Comparison of ENCODE assay signal across 9 cellular contexts in the genomic region with DNA sequence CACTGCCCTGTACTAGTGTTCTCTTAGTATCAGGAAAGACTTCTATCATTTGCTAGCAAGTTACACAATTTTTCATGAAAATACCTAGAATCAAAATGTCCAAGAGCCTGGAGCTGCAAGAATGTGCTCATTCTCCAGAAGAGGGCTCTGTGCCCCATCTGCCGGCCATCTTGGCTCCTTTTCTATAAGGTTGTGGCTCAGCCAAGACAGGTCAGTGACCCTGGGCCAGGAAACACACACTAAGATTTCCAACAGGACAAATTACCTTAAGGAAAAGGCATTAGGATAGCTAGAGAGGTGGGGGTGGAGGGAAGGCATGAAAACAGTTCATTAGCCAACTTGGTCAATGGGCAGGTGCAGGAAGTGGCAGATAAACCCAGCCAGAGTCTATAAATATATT. TPM values are rescaled to one million over a fixed set of nuclear protein-coding genes. Genes with fewer than 3 reads are reported as not detected.
DNase-seq lines count a peak whose midpoint lies in the region; ATAC-seq, FAIRE-seq and TF ChIP-seq lines count a peak whose summit lies in the region.
"Had no signal": no experiment of that assay in that cellular context is flagged by ENCODE, and none has a peak within 500 bp of the region (broad histone marks: within the 10 kb centered on the region; RNA-seq: fewer than 3 reads in every experiment).

No MANE protein-coding gene starts in this region.

- H3K9me3 ChIP-seq in K562 (replicated peaks; ENCODE audit: control insufficient read depth, insufficient read depth, low read depth, low read length) = no peaks in the 10 kb centered on the region
- no peaks in the 10 kb centered on the region for H3K9me3 ChIP-seq in lung (ENCODE audit: control insufficient read depth in 2 of 2, insufficient read depth in 1 of 2, low read length in 1 of 2)
- H3K9me3 ChIP-seq in prostate gland = no peaks in the 10 kb centered on the region

- H3K36me3 ChIP-seq in K562 (ENCODE audit: control insufficient read depth, insufficient read depth, low read length) (no peaks in the 10 kb centered on the region), lung (ENCODE audit: control insufficient read depth in 2 of 2, insufficient read depth in 2 of 2, low read length in 2 of 2) (no peaks in the 10 kb centered on the region), prostate gland (no peaks in the 10 kb centered on the region)

- intact Hi-C loops in K562 (cut with micrococcal nuclease) = loop anchor here (5.0 kb wide), 1 partner anchor 174 kb away; no protein-coding TSS in a partner anchor
- intact Hi-C loops in prostate gland (cut with DNase I) = loop anchor here (5.0 kb wide), 1 partner anchor 39 kb away; no protein-coding TSS in a partner anchor

- no peak for TF ChIP-seq EP300 in K562 (IDR thresholded peaks at IDR 0.05; ENCODE audit: low read length)

- ATAC-seq in K562 = peak; percentile 81
- no peak for ATAC-seq in lung (ENCODE audit: insufficient read depth, low FRiP score)

- peak; percentile 35 for FAIRE-seq in K562 (lab: Jason Lieb, UNC)

- H3K27ac ChIP-seq in K562 (ENCODE audit: extremely low read depth, low read depth, low read length) = no peak overlapping the region
- H3K27ac ChIP-seq in lung (ENCODE audit: low read depth in 1 of 2, low read length in 1 of 2) = peak overlapping the region in 1 of 2 donors; percentile 48
- no peak overlapping the region for H3K27ac ChIP-seq in prostate gland

- POLR2A ChIA-PET in K562 (lab: Yijun Ruan, JAX) = no interaction called here

- H3K9ac ChIP-seq in K562 (ENCODE audit: insufficient read depth in 1 of 2, low read depth in 2 of 2, low read length in 2 of 2) = no peak overlapping the region

- H3K4me2 ChIP-seq in K562 (ENCODE audit: insufficient read depth, low read length) = no peak overlapping the region

- no TSS peak for BruUV-seq in K562 (replicated peaks; lab: Mats Ljungman, UMichigan)

- H2AFZ ChIP-seq in K562 (ENCODE audit: low read depth, low read length) = no peak overlapping the region

- H3K79me2 ChIP-seq in K562 (ENCODE audit: control insufficient read depth, insufficient read depth, low read length) = no peaks in the 10 kb centered on the region

- TF ChIP-seq POLR2A in K562 (conservative IDR thresholded peaks at IDR 0.05) = no peak
- TF ChIP-seq POLR2A in prostate gland (IDR thresholded peaks at IDR 0.05) = no peak

- in situ Hi-C loops in GM13977 (cut with MboI; ENCODE audit: low pct_unique_long_range_greater_than_20kb, low sequenced_read_pairs, unreplicated experiment) (loop anchor here (10.0 kb wide), 1 partner anchor 337 kb away; no protein-coding TSS in a partner anchor), K562 (cut with MboI) (loop anchor here (5.0 to 25.0 kb wide), 2 partner anchors 344 to 749 kb away; partner anchors contain the start of gene TSEN2)

- H3K4me1 ChIP-seq in K562 (replicated peaks in 1 of 2; ENCODE audit: control insufficient read depth in 2 of 2, insufficient read depth in 2 of 2, low read length in 2 of 2) (no peaks in the 10 kb centered on the region), lung (ENCODE audit: control insufficient read depth in 2 of 2, insufficient read depth in 2 of 2, low read length in 2 of 2) (peaks cover 0 to 15% of the 10 kb centered on the region in 2 donors), prostate gland (replicated peaks) (no peaks in the 10 kb centered on the region)

- H4K20me1 ChIP-seq in K562 (replicated peaks; ENCODE audit: control insufficient read depth, insufficient read depth, low read length) = no peaks in the 10 kb centered on the region

- peak; percentile 67 to 79 for TF ChIP-seq RAD21 in K562 (CRISPR knock-in tag; conservative IDR thresholded peaks at IDR 0.05 in 1 of 2, IDR thresholded peaks at IDR 0.05 in 1 of 2)

- no peaks in the 10 kb centered on the region for H3K9me1 ChIP-seq in K562 (ENCODE audit: control insufficient read depth, insufficient read depth, low read length)

- WGBS in K562 (ENCODE audit: insufficient coverage, low coverage, missing lambda C conversion rate) = 0% methylated on average over 1 of the region's 1 CpG
- 18 to 19% methylated on average over 1 of the region's 1 CpG for WGBS in lung, 2 donors
- WGBS in prostate gland = 10% methylated on average over 1 of the region's 1 CpG

- H3K27me3 ChIP-seq in K562 (ENCODE audit: control insufficient read depth in 2 of 2, insufficient read depth in 2 of 2, low read length in 2 of 2) (peaks cover 0 to 5% of the 10 kb centered on the region in 2 experiments; a peak in 1 of 5 replicates), lung (ENCODE audit: control insufficient read depth, insufficient read depth) (no peaks in the 10 kb centered on the region), prostate gland (replicated peaks; ENCODE audit: insufficient read depth) (no peaks in the 10 kb centered on the region)

- DNase-seq in GM13977 (ENCODE audit: low spot score) = no peak
- DNase-seq in K562 (ENCODE audit: extremely low read depth in 1 of 4, low spot score in 3 of 4) = peak; percentile 22 to 46 (median 26)
- peak; percentile 38 for DNase-seq in lung (ENCODE audit: low spot score)
- DNase-seq in hypothalamus (lab: John Stamatoyannopoulos, UW) = no peak
- DNase-seq in occipital lobe (lab: John Stamatoyannopoulos, UW) = no peak
- no peak for DNase-seq in prostate gland (ENCODE audit: low spot score)
- DNase-seq: naive B cell had no signal

- TF ChIP-seq CTCF in GM13977 (IDR thresholded peaks at IDR 0.05; ENCODE audit: extremely low read depth, insufficient read depth, missing control alignments) (peak; percentile 62), LNCAP (IDR thresholded peaks at IDR 0.05) (peak; percentile 81), K562 (IDR thresholded peaks at IDR 0.05 in 2 of 3, conservative IDR thresholded peaks at IDR 0.05 in 1 of 3; ENCODE audit: insufficient read depth in 2 of 3, low read depth in 1 of 3, low read length in 3 of 3) (peak; percentile 52 to 71 (median 60)), lung (IDR thresholded peaks at IDR 0.05; ENCODE audit: control extremely low read depth, extremely low read depth) (no peak), prostate gland (IDR thresholded peaks at IDR 0.05) (peak in 1 of 4 experiments; percentile 44)

- no peak overlapping the region for H3K4me3 ChIP-seq in K562
- H3K4me3 ChIP-seq in lung = no peak overlapping the region
- H3K4me3 ChIP-seq in prostate gland = no peak overlapping the region

- CTCF ChIA-PET in K562 (lab: Yijun Ruan, JAX; ENCODE audit: low intra/inter-chr PET ratio) = interaction anchor here (0.6 to 3.2 kb wide), 4 partner anchors 38 to 759 kb away, joined by 3 to 24 read pairs (median 14); no protein-coding TSS in a partner anchor

TF ChIP-seq in K562, 482 proteins besides CTCF, POLR2A, EP300 and RAD21 (continues in another document):
- TF ChIP-seq DIDO1 (tag; IDR thresholded peaks at IDR 0.05; ENCODE audit: low read depth) (no peak), KLF1 (tag; IDR thresholded peaks at IDR 0.05) (no peak), NUFIP1 (IDR thresholded peaks at IDR 0.05; ENCODE audit: partially characterized antibody) (no peak), ZBTB8A (IDR thresholded peaks at IDR 0.05; ENCODE audit: partially characterized antibody) (no peak), ZFPM2 (CRISPR knock-in tag; IDR thresholded peaks at IDR 0.05) (no peak), YY1 (IDR thresholded peaks at IDR 0.05; ENCODE audit: borderline replicate concordance in 1 of 3, control insufficient read depth in 1 of 3, extremely low read depth in 1 of 3, insufficient read depth in 3 of 3, insufficient read length in 1 of 3, insufficient replicate concordance in 2 of 3, low read depth in 1 of 3, low read length in 2 of 3) (peak; percentile 41 to 89 (median 79)), ZNF212 (CRISPR knock-in tag; IDR thresholded peaks at IDR 0.05) (no peak), ARID2 (IDR thresholded peaks at IDR 0.05) (no peak), SMC3 (conservative IDR thresholded peaks at IDR 0.05; ENCODE audit: insufficient read depth, low read depth, low read length) (0 out of 2 replicates have a peak, but pooled peaks have one; percentile 22), ZNF764 (CRISPR knock-in tag; IDR thresholded peaks at IDR 0.05; ENCODE audit: low read depth) (no peak), TEAD4 (IDR thresholded peaks at IDR 0.05; ENCODE audit: low read length) (peak; percentile 36; the same call in 1 of the 2 replicates), TEAD4 (CRISPR knock-in tag; IDR thresholded peaks at IDR 0.05; ENCODE audit: borderline replicate concordance) (no peak)

RNA-seq across cellular contexts. Expression of gene TIMP4, which starts 20.7 kb away (rescaled TPM):
- not detected in 2 replicates for total RNA-seq in K562 (2011; cell fraction: chromatin; rRNA removed; ENCODE audit: low replicate concordance)
- not detected in 2 replicates for total RNA-seq in K562 (2011; cell fraction: nucleolus; rRNA removed)
- total RNA-seq in K562 (2011; cell fraction: nucleoplasm; rRNA removed) = not detected in 2 replicates
- total RNA-seq in K562 (2014; rRNA removed) = not detected in 2 replicates
- total RNA-seq in K562 (2014; rRNA removed; fragmentation: Illumina TruSeq; extraction: Trizol) = 0.07 and 0.10 TPM in 2 replicates
- not detected in 2 replicates for total RNA-seq in K562 (2015; rRNA removed; fragmentation: Illumina TruSeq; extraction: Trizol)
- not detected in 2 replicates for total RNA-seq in K562 (2021)
- polyA plus RNA-seq in K562 (2011; rRNA removed) = not detected in 2 replicates
- 0.03 TPM in 1 of 2 replicates, not detected in the other for polyA plus RNA-seq in K562 (2011; cell fraction: cytosol; rRNA removed)
- polyA plus RNA-seq in K562 (2011; cell fraction: nucleus; rRNA removed) = not detected in 2 replicates
- polyA plus RNA-seq in K562 (2012) = 0.09 and 0.47 TPM in 2 replicates
- polyA plus RNA-seq in K562 (2014; fragmentation: Illumina TruSeq; extraction: Trizol) = 0.08 TPM in 1 of 2 replicates, not detected in the other
- polyA plus RNA-seq in K562 (2014; fragmentation: Nextera tagmentation; extraction: Ambion mirVana) = under 1 TPM in 1 of 2 experiments, not detected in 1; 0.03 TPM
- polyA plus RNA-seq in K562 (2014; rRNA removed) = not detected in 2 replicates
- not detected in 2 replicates for polyA minus RNA-seq in K562 (2011; rRNA and poly(A)+ RNA removed)
- polyA minus RNA-seq in K562 (2011; cell fraction: cytosol; rRNA and poly(A)+ RNA removed) = not detected in 2 replicates
- not detected in 2 replicates for polyA minus RNA-seq in K562 (2011; cell fraction: nucleus; rRNA and poly(A)+ RNA removed)
- 10 to 100 TPM in 1 of 2 donors, under 1 TPM in 1; 0.48 to 17.2 TPM for total RNA-seq in lung
- polyA plus RNA-seq in lung = 10 to 100 TPM in 1 of 2 donors, 1 to 10 TPM in 1; 1.4 to 22.2 TPM
- 2.5 TPM for total RNA-seq in occipital lobe
- total RNA-seq in prostate gland = 1 to 10 TPM; 5.6 to 9.7 TPM
- total RNA-seq: T-helper 2 cell treated with Interferon-gamma antibody and Interleukin-4, amounts not matched to agents 100 ng/mL and 5 ng/mL, for 36 hours had no signal

Comparison
In these comparisons a context has a peak if more than half of its experiments do, and no peak if none do; other contexts are left out.
1. DNase-seq: peak in K562 (4 of 4) and lung (single experiment); none in GM13977 (single experiment), hypothalamus (0 of 51), occipital lobe (single experiment) and prostate gland (single experiment).